In genomic region chr9:88741335-88741734, GRCh38 we compare ENCODE assay signal across 1 cellular context.
TF ChIP-seq lines count a peak whose summit lies in the region.

No MANE protein-coding gene starts in this region.

TF ChIP-seq in HepG2, 621 proteins besides CTCF, POLR2A, EP300 and RAD21 (continued from another document):
- TF ChIP-seq, protein P1, sequence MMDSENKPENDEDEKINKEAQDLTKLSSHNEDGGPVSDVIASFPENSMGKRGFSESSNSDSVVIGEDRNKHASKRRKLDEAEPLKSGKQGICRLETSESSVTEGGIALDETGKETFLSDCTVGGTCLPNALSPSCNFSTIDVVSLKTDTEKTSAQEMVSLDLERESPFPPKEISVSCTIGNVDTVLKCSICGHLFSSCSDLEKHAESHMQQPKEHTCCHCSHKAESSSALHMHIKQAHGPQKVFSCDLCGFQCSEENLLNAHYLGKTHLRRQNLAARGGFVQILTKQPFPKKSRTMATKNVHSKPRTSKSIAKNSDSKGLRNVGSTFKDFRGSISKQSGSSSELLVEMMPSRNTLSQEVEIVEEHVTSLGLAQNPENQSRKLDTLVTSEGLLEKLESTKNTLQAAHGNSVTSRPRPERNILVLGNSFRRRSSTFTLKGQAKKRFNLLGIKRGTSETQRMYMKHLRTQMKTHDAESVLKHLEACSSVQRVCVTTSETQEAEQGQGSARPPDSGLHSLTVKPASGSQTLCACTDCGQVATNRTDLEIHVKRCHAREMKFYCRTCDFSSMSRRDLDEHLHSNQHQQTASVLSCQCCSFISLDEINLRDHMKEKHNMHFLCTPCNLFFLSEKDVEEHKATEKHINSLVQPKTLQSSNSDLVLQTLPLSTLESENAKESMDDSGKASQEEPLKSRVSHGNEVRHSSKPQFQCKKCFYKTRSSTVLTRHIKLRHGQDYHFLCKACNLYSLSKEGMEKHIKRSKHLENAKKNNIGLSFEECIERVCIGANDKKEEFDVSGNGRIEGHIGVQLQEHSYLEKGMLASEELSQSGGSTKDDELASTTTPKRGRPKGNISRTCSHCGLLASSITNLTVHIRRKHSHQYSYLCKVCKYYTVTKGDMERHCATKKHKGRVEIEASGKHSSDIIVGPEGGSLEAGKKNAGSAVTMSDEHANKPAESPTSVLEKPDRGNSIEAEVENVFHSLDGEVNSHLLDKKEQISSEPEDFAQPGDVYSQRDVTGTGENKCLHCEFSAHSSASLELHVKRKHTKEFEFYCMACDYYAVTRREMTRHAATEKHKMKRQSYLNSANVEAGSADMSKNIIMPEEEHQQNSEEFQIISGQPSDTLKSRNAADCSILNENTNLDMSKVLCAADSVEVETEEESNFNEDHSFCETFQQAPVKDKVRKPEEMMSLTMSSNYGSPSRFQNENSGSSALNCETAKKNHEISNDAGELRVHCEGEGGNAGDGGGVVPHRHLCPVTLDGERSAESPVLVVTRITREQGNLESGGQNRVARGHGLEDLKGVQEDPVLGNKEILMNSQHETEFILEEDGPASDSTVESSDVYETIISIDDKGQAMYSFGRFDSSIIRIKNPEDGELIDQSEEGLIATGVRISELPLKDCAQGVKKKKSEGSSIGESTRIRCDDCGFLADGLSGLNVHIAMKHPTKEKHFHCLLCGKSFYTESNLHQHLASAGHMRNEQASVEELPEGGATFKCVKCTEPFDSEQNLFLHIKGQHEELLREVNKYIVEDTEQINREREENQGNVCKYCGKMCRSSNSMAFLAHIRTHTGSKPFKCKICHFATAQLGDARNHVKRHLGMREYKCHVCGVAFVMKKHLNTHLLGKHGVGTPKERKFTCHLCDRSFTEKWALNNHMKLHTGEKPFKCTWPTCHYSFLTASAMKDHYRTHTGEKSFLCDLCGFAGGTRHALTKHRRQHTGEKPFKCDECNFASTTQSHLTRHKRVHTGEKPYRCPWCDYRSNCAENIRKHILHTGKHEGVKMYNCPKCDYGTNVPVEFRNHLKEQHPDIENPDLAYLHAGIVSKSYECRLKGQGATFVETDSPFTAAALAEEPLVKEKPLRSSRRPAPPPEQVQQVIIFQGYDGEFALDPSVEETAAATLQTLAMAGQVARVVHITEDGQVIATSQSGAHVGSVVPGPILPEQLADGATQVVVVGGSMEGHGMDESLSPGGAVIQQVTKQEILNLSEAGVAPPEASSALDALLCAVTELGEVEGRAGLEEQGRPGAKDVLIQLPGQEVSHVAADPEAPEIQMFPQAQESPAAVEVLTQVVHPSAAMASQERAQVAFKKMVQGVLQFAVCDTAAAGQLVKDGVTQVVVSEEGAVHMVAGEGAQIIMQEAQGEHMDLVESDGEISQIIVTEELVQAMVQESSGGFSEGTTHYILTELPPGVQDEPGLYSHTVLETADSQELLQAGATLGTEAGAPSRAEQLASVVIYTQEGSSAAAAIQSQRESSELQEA (CRISPR knock-in tag; IDR thresholded peaks at IDR 0.05; ENCODE audit: not compliant biosample characterization), result no peak
- TF ChIP-seq ATF7 (IDR thresholded peaks at IDR 0.05) (no peak), ATF7 (CRISPR knock-in tag; IDR thresholded peaks at IDR 0.05) (no peak)
